ENCODE assay signal across 18 cellular contexts in genomic region chr6:6841571-6841970, GRCh38.
DNase-seq lines count a peak whose midpoint lies in the region; ATAC-seq and TF ChIP-seq lines count a peak whose summit lies in the region.
"Had no signal": no experiment of that assay in that cellular context is flagged by ENCODE, and none has a peak within 500 bp of the region (broad histone marks: within the 10 kb centered on the region; RNA-seq: fewer than 3 reads in every experiment).

No MANE protein-coding gene starts in this region.

- ATAC-seq in Right ventricle myocardium superior (ENCODE audit: poor library complexity) (peak; percentile 27), left cardiac atrium (no peak), HG03039 (IDR thresholded peaks at IDR 0.05; ENCODE audit: unreplicated experiment) (no peak), GM18519 (IDR thresholded peaks at IDR 0.05; ENCODE audit: low FRiP score, unreplicated experiment) (no peak)
- ATAC-seq: Panc1; stimulated activated effector memory CD8-positive, alpha-beta T cell treated with anti-CD3 and anti-CD28 coated beads, Interleukin-12 subunit alpha, Interleukin-12 subunit beta, amount 100 ng/mL, for 72 hours had no signal

- peaks cover 18% of the 10 kb centered on the region for H3K4me1 Mint-ChIP-seq in chondrocyte (ENCODE audit: low read depth)
- H3K4me1 Mint-ChIP-seq: stimulated activated effector memory CD8-positive, alpha-beta T cell treated with anti-CD3 and anti-CD28 coated beads, Interleukin-12 subunit alpha, Interleukin-12 subunit beta, amount 100 ng/mL, for 72 hours had no signal

- dilution Hi-C loops in mammary epithelial cell (cut with HindIII; ENCODE audit: low sequenced_read_pairs) = no loop called here

- no peaks in the 10 kb centered on the region for H3K36me3 Mint-ChIP-seq in chondrocyte (ENCODE audit: low read depth)
- H3K36me3 Mint-ChIP-seq: stimulated activated effector memory CD8-positive, alpha-beta T cell treated with anti-CD3 and anti-CD28 coated beads, Interleukin-12 subunit alpha, Interleukin-12 subunit beta, amount 100 ng/mL, for 72 hours; type B pancreatic cell had no signal

- no peak overlapping the region for H3K9ac ChIP-seq in mammary epithelial cell (ENCODE audit: insufficient read depth, low read length)

- peak overlapping the region; percentile 48 for H2AFZ ChIP-seq in mammary epithelial cell (ENCODE audit: low read depth, low read length)

- BruUV-seq in mammary epithelial cell (replicated peaks; lab: Mats Ljungman, UMichigan) = no TSS peak

- H3K9me3 ChIP-seq in mammary epithelial cell (replicated peaks; ENCODE audit: insufficient read depth, low read length) = no peaks in the 10 kb centered on the region

- H3K27me3 ChIP-seq in mammary epithelial cell (ENCODE audit: insufficient read depth, low read length) = no peaks in the 10 kb centered on the region

- H3K27me3 Mint-ChIP-seq in chondrocyte (ENCODE audit: low read depth) = peaks cover 19% of the 10 kb centered on the region

- CTCF ChIA-PET in mammary epithelial cell (lab: Charles Lee; ENCODE audit: low non-redundant PET) = no interaction called here

- no peaks in the 10 kb centered on the region for H3K36me3 ChIP-seq in mammary epithelial cell (ENCODE audit: insufficient read depth, low read length)
- H3K36me3 ChIP-seq: brain microvascular endothelial cell had no signal

- intact Hi-C loops in Right ventricle myocardium superior (cut with DNase I) = no loop called here
- intact Hi-C loops in left cardiac atrium (cut with DNase I) = no loop called here
- intact Hi-C loops in mammary epithelial cell (cut with micrococcal nuclease) = no loop called here

- peak overlapping the region; percentile 43 for H3K4me2 ChIP-seq in mammary epithelial cell (ENCODE audit: insufficient read depth, low read depth, low read length)

- H3K27ac Mint-ChIP-seq in chondrocyte (ENCODE audit: unreplicated experiment) = no peak overlapping the region
- H3K27ac Mint-ChIP-seq: activated naive CD4-positive, alpha-beta T cell treated with anti-CD3 and anti-CD28 coated beads for 36 hours; stimulated activated effector memory CD8-positive, alpha-beta T cell treated with anti-CD3 and anti-CD28 coated beads, Interleukin-12 subunit alpha, Interleukin-12 subunit beta, amount 100 ng/mL, for 72 hours; type B pancreatic cell had no signal

- DNase-seq in Right ventricle myocardium superior (no peak), left cardiac atrium (no peak), NCI-H524 treated with DMSO at 0.1 percent for 48 hours (lab: John Stamatoyannopoulos, UW) (peak; percentile 83), mammary epithelial cell (no peak), chondrocyte (ENCODE audit: low spot score) (no peak)
- no peak for DNase-seq in stimulated activated CD4-positive, alpha-beta T cell treated with anti-CD3 and anti-CD28 coated beads, Interleukin-15, amount 100 ng/mL, for 24 hours
- DNase-seq: activated naive CD4-positive, alpha-beta T cell treated with anti-CD3 and anti-CD28 coated beads for 36 hours; brain microvascular endothelial cell; COR-L47; hippocampal formation; kidney glomerular epithelial cell; NCI-H1417 had no signal

- in situ Hi-C loops in mammary epithelial cell (cut with MboI; ENCODE audit: low sequenced_read_pairs in 2 of 2) = no loop called here

- no peak overlapping the region for H3K27ac ChIP-seq in mammary epithelial cell (ENCODE audit: insufficient read depth, low read depth, low read length)
- H3K27ac ChIP-seq: brain microvascular endothelial cell had no signal

- no peaks in the 10 kb centered on the region for H3K79me2 ChIP-seq in mammary epithelial cell (ENCODE audit: insufficient read depth, low read length)

- H4K20me1 ChIP-seq in mammary epithelial cell (ENCODE audit: insufficient read depth, low read length) = no peaks in the 10 kb centered on the region

- H3K4me1 ChIP-seq in mammary epithelial cell (ENCODE audit: insufficient read depth, low read length) = peaks cover 19% of the 10 kb centered on the region

- H3K4me3 Mint-ChIP-seq in chondrocyte (ENCODE audit: unreplicated experiment) = no peak overlapping the region
- H3K4me3 Mint-ChIP-seq: activated naive CD4-positive, alpha-beta T cell treated with anti-CD3 and anti-CD28 coated beads for 36 hours; stimulated activated effector memory CD8-positive, alpha-beta T cell treated with anti-CD3 and anti-CD28 coated beads, Interleukin-12 subunit alpha, Interleukin-12 subunit beta, amount 100 ng/mL, for 72 hours; type B pancreatic cell had no signal

- H3K9me3 Mint-ChIP-seq in chondrocyte (ENCODE audit: low read depth) = peaks cover 11% of the 10 kb centered on the region

- 88% methylated on average over 3 of the region's 3 CpGs for WGBS in mammary epithelial cell (ENCODE audit: low coverage, missing lambda C conversion rate)

- H3K4me3 ChIP-seq in mammary epithelial cell (replicated peaks in 1 of 3; ENCODE audit: insufficient read depth in 1 of 3, low read depth in 2 of 3, low read length in 3 of 3) = no peak overlapping the region
- H3K4me3 ChIP-seq: skin epidermis had no signal

- no peak for TF ChIP-seq CTCF in mammary epithelial cell (conservative IDR thresholded peaks at IDR 0.05 in 1 of 2, IDR thresholded peaks at IDR 0.05 in 1 of 2; ENCODE audit: extremely low read depth in 1 of 2, insufficient read depth in 1 of 2, low read depth in 1 of 2, low read length in 2 of 2)
- no peak for TF ChIP-seq CTCF in chondrocyte (IDR thresholded peaks at IDR 0.05)
